In the genomic region with DNA sequence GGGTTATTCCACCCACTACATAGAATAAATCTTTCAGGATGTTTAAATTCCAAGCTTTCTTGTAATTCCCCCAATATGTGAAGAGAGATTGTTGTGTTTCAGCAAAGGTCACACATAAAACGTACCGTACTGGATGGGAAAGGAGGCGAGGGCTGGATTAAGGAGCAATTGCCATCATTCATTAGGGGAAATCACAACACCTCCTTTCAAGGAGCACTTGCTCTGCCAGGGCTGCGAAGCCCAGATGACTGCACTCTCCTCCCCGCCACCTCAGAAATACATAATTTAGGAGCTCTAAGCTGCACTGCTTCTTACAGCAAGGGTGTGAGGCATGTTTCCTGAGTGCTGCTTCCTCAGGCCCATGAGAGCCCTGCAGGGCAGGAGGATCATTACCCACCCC, we compare ENCODE assay signal across 21 cellular contexts. TPM values are rescaled to one million over a fixed set of nuclear protein-coding genes. Genes with fewer than 3 reads are reported as not detected.
A peak's percentile ranks its signal among the peaks of the same experiment; 100 is the strongest.
DNase-seq lines count a peak whose midpoint lies in the region; ATAC-seq and TF ChIP-seq lines count a peak whose summit lies in the region.
"Had no signal": no experiment of that assay in that cellular context is flagged by ENCODE, and none has a peak within 500 bp of the region (broad histone marks: within the 10 kb centered on the region; RNA-seq: fewer than 3 reads in every experiment).

No MANE protein-coding gene starts in this region.

- no peak overlapping the region for H3K4me3 ChIP-seq in GM23338
- no peak overlapping the region for H3K4me3 ChIP-seq in sigmoid colon
- H3K4me3 ChIP-seq in mammary epithelial cell (replicated peaks in 1 of 3; ENCODE audit: insufficient read depth in 1 of 3, low read depth in 2 of 3, low read length in 3 of 3) = no peak overlapping the region
- H3K4me3 ChIP-seq: A549, HAP-1 had no signal

- TF ChIP-seq CTCF in GM23338 (conservative IDR thresholded peaks at IDR 0.05; ENCODE audit: low read depth in 2 of 2) (no peak), WTC11 (IDR thresholded peaks at IDR 0.05) (no peak), sigmoid colon (IDR thresholded peaks at IDR 0.05) (no peak), mammary epithelial cell (conservative IDR thresholded peaks at IDR 0.05 in 1 of 2, IDR thresholded peaks at IDR 0.05 in 1 of 2; ENCODE audit: extremely low read depth in 1 of 2, insufficient read depth in 1 of 2, low read depth in 1 of 2, low read length in 2 of 2) (no peak)

- H3K9me3 Mint-ChIP-seq in GM23338 (no peaks in the 10 kb centered on the region), WTC11 (no peaks in the 10 kb centered on the region)
- H3K9me3 Mint-ChIP-seq: CD4-positive, alpha-beta memory T cell; HFFc6 had no signal

- H3K27me3 ChIP-seq in GM23338 (ENCODE audit: insufficient read depth) = no peaks in the 10 kb centered on the region
- no peaks in the 10 kb centered on the region for H3K27me3 ChIP-seq in sigmoid colon
- no peaks in the 10 kb centered on the region for H3K27me3 ChIP-seq in mammary epithelial cell (ENCODE audit: insufficient read depth, low read length)

- intact Hi-C loops in sigmoid colon (cut with DNase I) (no loop called here), mammary epithelial cell (cut with micrococcal nuclease) (no loop called here)

- H2AFZ ChIP-seq in GM23338 = 0 out of 2 replicates have a peak overlapping the region, but pooled peaks have one; percentile 14
- no peak overlapping the region for H2AFZ ChIP-seq in mammary epithelial cell (ENCODE audit: low read depth, low read length)

- no peak overlapping the region for H3K9ac ChIP-seq in mammary epithelial cell (ENCODE audit: insufficient read depth, low read length)

- CTCF ChIA-PET in WTC11 (lab: Charles Lee) (interaction anchor here (0.7 kb wide), 1 partner anchor 481 kb away, joined by 3 read pairs; no protein-coding TSS in a partner anchor), mammary epithelial cell (lab: Charles Lee; ENCODE audit: low non-redundant PET) (interaction anchor here (0.6 kb wide), 1 partner anchor 32 kb away, joined by 3 read pairs; no protein-coding TSS in a partner anchor)

- POLR2A ChIA-PET in WTC11 (lab: Charles Lee) = no interaction called here

- H3F3A ChIP-seq in GM23338 (replicated peaks; ENCODE audit: low read depth) = no peaks in the 10 kb centered on the region

- no peaks in the 10 kb centered on the region for H4K20me1 ChIP-seq in GM23338 (replicated peaks; ENCODE audit: insufficient read depth)
- H4K20me1 ChIP-seq in mammary epithelial cell (ENCODE audit: insufficient read depth, low read length) = no peaks in the 10 kb centered on the region

- peaks cover 16% of the 10 kb centered on the region; the same call in 1 of the 2 replicates for H3K4me1 ChIP-seq in GM23338 (ENCODE audit: insufficient read depth)
- H3K4me1 ChIP-seq in sigmoid colon = peaks cover 0 to 56% (median 47%) of the 10 kb centered on the region in 4 donors
- H3K4me1 ChIP-seq in mammary epithelial cell (ENCODE audit: insufficient read depth, low read length) = peaks cover 4% of the 10 kb centered on the region
- H3K4me1 ChIP-seq: A549, HAP-1 had no signal

- H3K27me3 Mint-ChIP-seq in GM23338 (ENCODE audit: insufficient read depth, low read depth, poor library complexity) (no peaks in the 10 kb centered on the region), WTC11 (ENCODE audit: low read depth) (no peaks in the 10 kb centered on the region; the same call in 1 of the 2 replicates)

- H3K9me2 ChIP-seq in GM23338 (ENCODE audit: insufficient read depth) = no peaks in the 10 kb centered on the region

- dilution Hi-C loops in mammary epithelial cell (cut with HindIII; ENCODE audit: low sequenced_read_pairs) = no loop called here

- ATAC-seq in GM23338 (no peak), WTC11 (peak; percentile 13; the same call in 1 of the 2 replicates)
- ATAC-seq: A549 had no signal

- H3K79me2 ChIP-seq in GM23338 (replicated peaks; ENCODE audit: insufficient read depth) = no peaks in the 10 kb centered on the region
- no peaks in the 10 kb centered on the region for H3K79me2 ChIP-seq in mammary epithelial cell (ENCODE audit: insufficient read depth, low read length)

- in situ Hi-C loops in mammary epithelial cell (cut with MboI; ENCODE audit: low sequenced_read_pairs in 2 of 2) = no loop called here

- no peak for TF ChIP-seq POLR2A in sigmoid colon (IDR thresholded peaks at IDR 0.05)

- BruUV-seq in mammary epithelial cell (replicated peaks; lab: Mats Ljungman, UMichigan) = no TSS peak

- H3K27ac Mint-ChIP-seq in GM23338 (no peak overlapping the region), WTC11 (no peak overlapping the region)
- H3K27ac Mint-ChIP-seq: CD4-positive, alpha-beta memory T cell; HFFc6 had no signal

- H3K36me3 ChIP-seq in GM23338 (ENCODE audit: insufficient read depth) (no peaks in the 10 kb centered on the region), sigmoid colon (no peaks in the 10 kb centered on the region), mammary epithelial cell (ENCODE audit: insufficient read depth, low read length) (no peaks in the 10 kb centered on the region)
- H3K36me3 ChIP-seq: HAP-1 had no signal

- H3K4me1 Mint-ChIP-seq in GM23338 = peaks cover 32% of the 10 kb centered on the region
- peaks cover 34% of the 10 kb centered on the region for H3K4me1 Mint-ChIP-seq in WTC11

- H3K27ac ChIP-seq in GM23338 (ENCODE audit: low read depth) (no peak overlapping the region), sigmoid colon (peak overlapping the region in 2 of 4 donors; percentile 74 to 76), mammary epithelial cell (ENCODE audit: insufficient read depth, low read depth, low read length) (no peak overlapping the region)
- H3K27ac ChIP-seq: A549 had no signal

- H3K4me3 Mint-ChIP-seq in GM23338 (no peak overlapping the region), WTC11 (no peak overlapping the region)
- H3K4me3 Mint-ChIP-seq: CD4-positive, alpha-beta memory T cell; HFFc6 had no signal

- H3K4me2 ChIP-seq in GM23338 (no peak overlapping the region), mammary epithelial cell (ENCODE audit: insufficient read depth, low read depth, low read length) (no peak overlapping the region)
- H3K4me2 ChIP-seq: A549 had no signal

- TF ChIP-seq EP300 in sigmoid colon (IDR thresholded peaks at IDR 0.05) = no peak

- no peaks in the 10 kb centered on the region for H3K9me3 ChIP-seq in sigmoid colon
- no peaks in the 10 kb centered on the region for H3K9me3 ChIP-seq in mammary epithelial cell (replicated peaks; ENCODE audit: insufficient read depth, low read length)
- H3K9me3 ChIP-seq: A549, HAP-1 had no signal

- 81 to 86% methylated on average over 5 of the region's 5 CpGs for WGBS in sigmoid colon, 2 donors
- 48% methylated on average over 5 of the region's 5 CpGs for WGBS in mammary epithelial cell (ENCODE audit: low coverage, missing lambda C conversion rate)

- DNase-seq in GM23338 (ENCODE audit: low spot score) (no peak), WTC11 (ENCODE audit: low spot score) (no peak), mesenteric fat pad (ENCODE audit: low spot score) (peak; percentile 3), sigmoid colon (peak; percentile 66), NCI-H2081 (lab: John Stamatoyannopoulos, UW) (no peak), mammary epithelial cell (no peak), MV-4-11 (lab: John Stamatoyannopoulos, UW) (no peak), AG08396 (ENCODE audit: low spot score) (no peak)
- DNase-seq: 8988T; ACHN; C1 segment of cervical spinal cord; Calu3; CD4-positive, alpha-beta memory T cell; COR-L47; DMS53; DMS79 treated with DMSO at 0.1 percent for 48 hours; GF-D8; GOT3; HFFc6 had no signal

- H3K36me3 Mint-ChIP-seq in GM23338 (ENCODE audit: low read depth) (no peaks in the 10 kb centered on the region), WTC11 (no peaks in the 10 kb centered on the region)
- H3K36me3 Mint-ChIP-seq: CD4-positive, alpha-beta memory T cell had no signal

TF ChIP-seq in GM23338, 12 proteins besides CTCF, POLR2A, EP300 and RAD21:
- TF ChIP-seq ZNF331 (CRISPR knock-in tag; IDR thresholded peaks at IDR 0.05; ENCODE audit: low read depth) = no peak

TF ChIP-seq in WTC11, 78 proteins besides CTCF, POLR2A, EP300 and RAD21 (continues in another document):
- TF ChIP-seq JUN (CRISPR knock-in tag; IDR thresholded peaks at IDR 0.05) (no peak), GABPB1 (CRISPR knock-in tag; IDR thresholded peaks at IDR 0.05) (no peak)
- TF ChIP-seq, protein P1, sequence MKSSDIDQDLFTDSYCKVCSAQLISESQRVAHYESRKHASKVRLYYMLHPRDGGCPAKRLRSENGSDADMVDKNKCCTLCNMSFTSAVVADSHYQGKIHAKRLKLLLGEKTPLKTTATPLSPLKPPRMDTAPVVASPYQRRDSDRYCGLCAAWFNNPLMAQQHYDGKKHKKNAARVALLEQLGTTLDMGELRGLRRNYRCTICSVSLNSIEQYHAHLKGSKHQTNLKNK (CRISPR knock-in tag; IDR thresholded peaks at IDR 0.05) = no peak
- TF ChIP-seq, protein P2, sequence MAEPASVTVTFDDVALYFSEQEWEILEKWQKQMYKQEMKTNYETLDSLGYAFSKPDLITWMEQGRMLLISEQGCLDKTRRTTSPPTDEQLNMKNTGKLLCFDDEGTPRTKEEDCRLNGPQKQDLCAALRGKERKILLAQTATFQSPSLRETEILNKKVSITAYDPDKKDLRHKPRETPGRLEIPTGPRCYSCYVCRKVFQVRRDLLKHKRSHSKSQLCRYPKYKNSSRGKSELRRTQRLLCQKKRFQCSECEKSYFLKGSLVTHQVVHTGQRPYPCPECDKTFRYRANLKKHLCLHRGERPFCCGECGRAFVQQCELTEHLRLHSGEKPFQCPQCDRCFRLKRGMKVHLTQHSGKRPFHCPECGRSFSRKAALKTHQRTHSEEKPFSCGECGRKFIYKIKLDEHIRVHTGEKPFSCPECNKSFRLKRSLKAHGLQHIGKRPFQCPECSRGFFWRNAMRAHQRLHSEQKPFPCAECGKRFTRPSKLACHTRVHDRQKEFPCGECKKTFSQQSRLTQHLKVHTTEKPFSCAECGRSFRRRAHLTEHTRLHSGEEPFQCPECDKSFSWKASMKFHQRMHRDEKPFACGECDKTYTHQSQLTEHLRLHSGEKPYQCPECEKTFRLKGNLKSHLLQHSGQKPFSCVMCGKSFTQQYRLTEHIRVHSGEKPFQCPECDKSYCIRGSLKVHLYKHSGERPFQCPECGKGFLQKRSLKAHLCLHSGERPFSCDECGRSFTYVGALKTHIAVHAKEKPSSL (CRISPR knock-in tag; conservative IDR thresholded peaks at IDR 0.05) = no peak

RNA-seq across cellular contexts. Expression of a gene that starts 29.6 kb away (rescaled TPM):
- 0.31 TPM in 1 of 2 replicates, not detected in the other for total RNA-seq in GM23338 (2014; rRNA removed; shearing (Covaris generic))
- polyA plus RNA-seq in GM23338 (2016; fragmentation: Nextera tagmentation; extraction: Ambion mirVana) = 0.08 and 0.21 TPM in 2 replicates
- 0.16 to 0.25 TPM (median 0.24 TPM) in 3 replicates for total RNA-seq in WTC11 (2021)
- total RNA-seq in mesenteric fat pad = not detected
- under 1 TPM in 2 of 4 donors, not detected in 2; 0.36 to 0.54 TPM for total RNA-seq in sigmoid colon
- under 1 TPM in 1 of 3 donors, not detected in 2; 0.09 TPM for polyA plus RNA-seq in sigmoid colon
- not detected for total RNA-seq in mammary epithelial cell
- 0.05 TPM for polyA plus RNA-seq in mammary epithelial cell
- not detected for polyA minus RNA-seq in mammary epithelial cell
- total RNA-seq: Calu3 had no signal

Comparison
In these comparisons a context has a peak if more than half of its experiments do, and no peak if none do; other contexts are left out.
1. DNase-seq: peak in mesenteric fat pad (single experiment) and sigmoid colon (single experiment); none in GM23338 (single experiment), WTC11 (single experiment), NCI-H2081 (0 of 2), mammary epithelial cell (single experiment), MV-4-11 (single experiment) and AG08396 (single experiment).